In genomic region chr1:87024936-87025537, GRCh38 we compare ENCODE assay signal across 8 cellular contexts.
DNase-seq lines count a peak whose midpoint lies in the region; ATAC-seq and TF ChIP-seq lines count a peak whose summit lies in the region.

No MANE protein-coding gene starts in this region.

- H3K27ac Mint-ChIP-seq in stimulated activated naive CD8-positive, alpha-beta T cell treated with anti-CD3 and anti-CD28 coated beads, Interleukin-15, amount 100 ng/mL, for 72 hours, result no peak overlapping the region

- TF ChIP-seq CTCF in HCT116 (IDR thresholded peaks at IDR 0.05 in 2 of 3, conservative IDR thresholded peaks at IDR 0.05 in 1 of 3; ENCODE audit: borderline replicate concordance in 1 of 3, insufficient read depth in 1 of 3, low read depth in 2 of 3, low read length in 2 of 3) (peak; percentile 38 to 60 (median 58); a peak in 5 of 6 replicates), MM.1S (IDR thresholded peaks at IDR 0.05; ENCODE audit: low read length) (peak; percentile 53), testis (IDR thresholded peaks at IDR 0.05) (peak in 2 of 3 experiments; percentile 16 to 31)

- ATAC-seq in HCT116 (peak; percentile 86), left ventricle myocardium superior (peak; percentile 58)
- ATAC-seq in stimulated activated naive CD8-positive, alpha-beta T cell treated with anti-CD3 and anti-CD28 coated beads, Interleukin-15, amount 100 ng/mL, for 72 hours, result no peak

- H3K4me3 Mint-ChIP-seq in stimulated activated naive CD8-positive, alpha-beta T cell treated with anti-CD3 and anti-CD28 coated beads, Interleukin-15, amount 100 ng/mL, for 72 hours, result no peak overlapping the region

- peaks cover 9% of the 10 kb centered on the region for H3K4me1 Mint-ChIP-seq in stimulated activated naive CD8-positive, alpha-beta T cell treated with anti-CD3 and anti-CD28 coated beads, Interleukin-15, amount 100 ng/mL, for 72 hours

- POLR2A ChIA-PET in HCT116 (lab: Charles Lee), result no interaction called here

- H3K27ac ChIP-seq in HCT116 (ENCODE audit: low read depth, low read length) (no peak overlapping the region), MM.1S (ENCODE audit: low read length) (no peak overlapping the region), testis (no peak overlapping the region)

- H2AFZ ChIP-seq in HCT116 (ENCODE audit: low read depth, low read length, poor library complexity, severe bottlenecking) (no peak overlapping the region), MM.1S (ENCODE audit: low read length) (no peak overlapping the region)

- no peaks in the 10 kb centered on the region for H3K9me3 Mint-ChIP-seq in stimulated activated naive CD8-positive, alpha-beta T cell treated with anti-CD3 and anti-CD28 coated beads, Interleukin-15, amount 100 ng/mL, for 72 hours

- H3K4me3 ChIP-seq in HCT116 (replicated peaks in 1 of 2; ENCODE audit: low read depth in 1 of 2, low read length in 2 of 2), result no peak overlapping the region
- no peak overlapping the region for H3K4me3 ChIP-seq in MM.1S (ENCODE audit: low read length)
- H3K4me3 ChIP-seq in testis, result no peak overlapping the region

- peak; percentile 56 for TF ChIP-seq RAD21 in HCT116 (IDR thresholded peaks at IDR 0.05; ENCODE audit: low read depth)

- no peaks in the 10 kb centered on the region for H3K9me3 ChIP-seq in HCT116 (ENCODE audit: control insufficient read depth in 1 of 2, insufficient read depth in 1 of 2, low read depth in 1 of 2, low read length in 2 of 2)
- no peaks in the 10 kb centered on the region for H3K9me3 ChIP-seq in MM.1S (replicated peaks; ENCODE audit: insufficient read depth, low read length)
- no peaks in the 10 kb centered on the region for H3K9me3 ChIP-seq in testis

- RAD21 ChIA-PET in HCT116 (lab: Charles Lee; ENCODE audit: low non-redundant PET in 1 of 2, low total read pairs in 2 of 2, uncharacterized antibody in 2 of 2, unreplicated experiment in 2 of 2), result no interaction called here

- H3K27me3 Mint-ChIP-seq in stimulated activated naive CD8-positive, alpha-beta T cell treated with anti-CD3 and anti-CD28 coated beads, Interleukin-15, amount 100 ng/mL, for 72 hours, result no peaks in the 10 kb centered on the region

- H3K27me3 ChIP-seq in HCT116 (ENCODE audit: insufficient read depth, low read length) (no peaks in the 10 kb centered on the region), MM.1S (replicated peaks; ENCODE audit: insufficient read depth, low read length) (no peaks in the 10 kb centered on the region), testis (no peaks in the 10 kb centered on the region)

- H3F3A ChIP-seq in MM.1S (ENCODE audit: insufficient read depth, low read length), result no peaks in the 10 kb centered on the region

- CTCF ChIA-PET in HCT116 (lab: Charles Lee), result interaction anchor here (0.9 kb wide), 1 partner anchor 244 kb away, joined by 4 read pairs; no protein-coding TSS in a partner anchor

- BruUV-seq in HCT116 (replicated peaks; lab: Mats Ljungman, UMichigan), result no TSS peak

- intact Hi-C loops in HCT116 (cut with micrococcal nuclease), result loop anchor here (1.0 kb wide), 1 partner anchor 192 kb away; no protein-coding TSS in a partner anchor
- intact Hi-C loops in left ventricle myocardium superior (cut with micrococcal nuclease), result loop anchor here (5.0 kb wide), 1 partner anchor 52 kb away; no protein-coding TSS in a partner anchor
- intact Hi-C loops in testis (cut with DNase I; ENCODE audit: low total_unique reads), result no loop called here

- H3K4me2 ChIP-seq in HCT116 (ENCODE audit: low read length) (no peak overlapping the region), MM.1S (ENCODE audit: low read depth, low read length) (no peak overlapping the region)

- H3K79me2 ChIP-seq in HCT116 (ENCODE audit: insufficient read depth, low read length) (no peaks in the 10 kb centered on the region), MM.1S (ENCODE audit: low read length) (no peaks in the 10 kb centered on the region)

- H3K36me3 ChIP-seq in HCT116 (ENCODE audit: control insufficient read depth in 1 of 2, insufficient read depth in 2 of 2, low read length in 2 of 2) (no peaks in the 10 kb centered on the region), MM.1S (replicated peaks; ENCODE audit: insufficient read depth, low read length) (no peaks in the 10 kb centered on the region), testis (ENCODE audit: low read depth, missing control alignments) (no peaks in the 10 kb centered on the region)

- 84 to 89% methylated on average over 2 of the region's 2 CpGs for WGBS in testis, 2 donors

- H3K9ac ChIP-seq in HCT116 (ENCODE audit: low read length) (no peak overlapping the region), MM.1S (ENCODE audit: low read length) (no peak overlapping the region)

- TF ChIP-seq POLR2A in HCT116 (IDR thresholded peaks at IDR 0.05; ENCODE audit: borderline replicate concordance, extremely low read depth, insufficient read depth, insufficient read length) (no peak), testis (IDR thresholded peaks at IDR 0.05) (no peak)

- H3K9me2 ChIP-seq in HCT116 (ENCODE audit: insufficient read depth) (no peaks in the 10 kb centered on the region), MM.1S (replicated peaks; ENCODE audit: insufficient read depth, low read length) (no peaks in the 10 kb centered on the region)

- H4K20me1 ChIP-seq in HCT116 (ENCODE audit: insufficient read depth), result no peaks in the 10 kb centered on the region
- H4K20me1 ChIP-seq in MM.1S (ENCODE audit: insufficient read depth, low read length), result no peaks in the 10 kb centered on the region

- H3K4me1 ChIP-seq in HCT116 (ENCODE audit: control insufficient read depth in 1 of 2, insufficient read depth in 2 of 2, low read length in 2 of 2) (no peaks in the 10 kb centered on the region), MM.1S (ENCODE audit: low read length) (no peaks in the 10 kb centered on the region), testis (no peaks in the 10 kb centered on the region)

- DNase-seq in SIG-M5 treated with dmso at 0.1 percent for 504 hours (lab: John Stamatoyannopoulos, UW; ENCODE audit: unreplicated experiment) (peak; percentile 30), SIG-M5 (lab: John Stamatoyannopoulos, UW) (no peak), HCT116 (ENCODE audit: low read depth, low spot score) (peak; percentile 15), MM.1S (peak; percentile 23), SW480 (ENCODE audit: low spot score) (peak; percentile 40), left ventricle myocardium superior (no peak), testis (no peak)
- DNase-seq in stimulated activated naive CD8-positive, alpha-beta T cell treated with anti-CD3 and anti-CD28 coated beads, Interleukin-15, amount 100 ng/mL, for 72 hours, result no peak

TF ChIP-seq in HCT116, 20 proteins besides CTCF, POLR2A, EP300 and RAD21:
- TF ChIP-seq ZFX (IDR thresholded peaks at IDR 0.05), result no peak
- no peak for TF ChIP-seq REST (IDR thresholded peaks at IDR 0.05; ENCODE audit: low read depth)
- no peak for TF ChIP-seq CEBPB (IDR thresholded peaks at IDR 0.05; ENCODE audit: low read depth)
- TF ChIP-seq CBX3 (IDR thresholded peaks at IDR 0.05; ENCODE audit: low read depth), result no peak
- no peak for TF ChIP-seq POLR2AphosphoS5 (IDR thresholded peaks at IDR 0.05; ENCODE audit: low read depth, low read length)
- no peak for TF ChIP-seq EZH2phosphoT487 (IDR thresholded peaks at IDR 0.05; ENCODE audit: borderline replicate concordance)
- TF ChIP-seq ELF1 (IDR thresholded peaks at IDR 0.05; ENCODE audit: borderline replicate concordance, low read depth), result no peak
- no peak for TF ChIP-seq JUND (IDR thresholded peaks at IDR 0.05)
- no peak for TF ChIP-seq ATF3 (IDR thresholded peaks at IDR 0.05)
- TF ChIP-seq EGR1 (IDR thresholded peaks at IDR 0.05; ENCODE audit: low read depth), result no peak
TF ChIP-seq in HCT116: peak in this region for 0.

Comparison
In these comparisons a context has a peak if more than half of its experiments do, and no peak if none do; other contexts are left out.
1. DNase-seq: peak in SIG-M5 treated with dmso at 0.1 percent for 504 hours (single experiment), HCT116 (single experiment), MM.1S (single experiment) and SW480 (single experiment); none in SIG-M5 (single experiment), left ventricle myocardium superior (single experiment), testis (single experiment) and stimulated activated naive CD8-positive, alpha-beta T cell treated with anti-CD3 and anti-CD28 coated beads, Interleukin-15, amount 100 ng/mL, for 72 hours (0 of 2).
2. Peak in every context shown above with its lines, with median percentiles within 50 percentile points of each other: CTCF ChIP-seq.